ENCODE assay signal across 8 cellular contexts in genomic region chr15:100918690-100919480, GRCh38. TPM values are rescaled to one million over a fixed set of nuclear protein-coding genes. Genes with fewer than 3 reads are reported as not detected.
DNase-seq lines count a peak whose midpoint lies in the region; ATAC-seq and TF ChIP-seq lines count a peak whose summit lies in the region.

TSS of gene LRRK1 (plus strand) at chr15:100919357. CDS start at chr15:100924633, 5,276 bp downstream.

- H3K9me3 ChIP-seq in SJCRH30 (replicated peaks) (no peaks in the 10 kb centered on the region), duodenal mucosa (ENCODE audit: control insufficient read depth in 1 of 2, low read length in 2 of 2) (no peaks in the 10 kb centered on the region), mesenchymal stem cell (ENCODE audit: control insufficient read depth, low read length) (no peaks in the 10 kb centered on the region), tibial artery (no peaks in the 10 kb centered on the region)

- DNase-seq in activated CD4-positive, alpha-beta T cell treated with anti-CD3 and anti-CD28 coated beads for 36 hours: peak; percentile 34
- DNase-seq in activated CD4-positive, alpha-beta T cell treated with anti-CD3 and anti-CD28 coated beads, Interleukin-2, amount 50 U/mL, for 1 hour: no peak
- DNase-seq in SJCRH30 (peak in 1 of 2 experiments; percentile 32), mesenchymal stem cell (peak; percentile 55), tibial artery (peak in 1 of 2 donors; percentile 71)
- DNase-seq in central memory CD4-positive, alpha-beta T cell: no peak

- H4K91ac ChIP-seq in mesenchymal stem cell (ENCODE audit: low read length): peak within 1 kb of the TSS; percentile 61

- peak within 1 kb of the TSS in 1 of 2 experiments; percentile 76 for H2BK12ac ChIP-seq in mesenchymal stem cell (ENCODE audit: low read length in 2 of 2)

- H3K27ac ChIP-seq in SJCRH30 (peak within 1 kb of the TSS; percentile 63), duodenal mucosa (ENCODE audit: low read depth, low read length) (peak within 1 kb of the TSS; percentile 17), mesenchymal stem cell (ENCODE audit: low read length, poor library complexity, severe bottlenecking) (no peak within 1 kb of the TSS), tibial artery (peak within 1 kb of the TSS; percentile 58 to 65)

- peak within 1 kb of the TSS; percentile 56 to 76 for H3K14ac ChIP-seq in mesenchymal stem cell (ENCODE audit: low read length in 2 of 2)

- peak within 1 kb of the TSS; percentile 38 for H2BK120ac ChIP-seq in mesenchymal stem cell (ENCODE audit: low read depth, low read length)

- peak within 1 kb of the TSS; percentile 72 for H4K8ac ChIP-seq in mesenchymal stem cell (ENCODE audit: low read length)

- peak within 1 kb of the TSS; percentile 70 to 82 for H3K18ac ChIP-seq in mesenchymal stem cell (ENCODE audit: low read depth in 1 of 2, low read length in 2 of 2)

- TF ChIP-seq CTCF in tibial artery (IDR thresholded peaks at IDR 0.05): no peak

- peak within 1 kb of the TSS; percentile 0 for H3K27ac Mint-ChIP-seq in activated CD4-positive, alpha-beta T cell treated with anti-CD3 and anti-CD28 coated beads for 36 hours

- H3K4me2 ChIP-seq in mesenchymal stem cell (ENCODE audit: low read length, poor library complexity, severe bottlenecking): peak within 1 kb of the TSS; percentile 98

- H3K4me3 ChIP-seq in SJCRH30 (peak within 1 kb of the TSS; percentile 68), duodenal mucosa (ENCODE audit: low read depth in 1 of 2, low read length in 2 of 2) (peak within 1 kb of the TSS; percentile 88 to 93), mesenchymal stem cell (ENCODE audit: insufficient read depth in 1 of 2, low read depth in 1 of 2, low read length in 2 of 2) (peak within 1 kb of the TSS; percentile 58 to 87), tibial artery (peak within 1 kb of the TSS; percentile 61 to 82)

- H3K27me3 ChIP-seq in SJCRH30 (no peaks in the 10 kb centered on the region), duodenal mucosa (ENCODE audit: control insufficient read depth in 1 of 2, insufficient read depth in 2 of 2, low read length in 2 of 2) (no peaks in the 10 kb centered on the region), mesenchymal stem cell (ENCODE audit: control insufficient read depth in 1 of 2, insufficient read depth in 1 of 2, low read length in 2 of 2) (peaks cover 0 to 56% of the 10 kb centered on the region in 2 experiments), tibial artery (peaks cover 0 to 8% of the 10 kb centered on the region in 2 donors)

- H3K4me1 ChIP-seq in SJCRH30 (no peaks in the 10 kb centered on the region; the same call in 1 of the 2 replicates), duodenal mucosa (ENCODE audit: control insufficient read depth in 1 of 2, insufficient read depth in 2 of 2, low read length in 2 of 2) (peaks cover 24 to 34% of the 10 kb centered on the region in 2 donors), mesenchymal stem cell (ENCODE audit: control insufficient read depth, insufficient read depth, low read depth, low read length) (peaks cover 18% of the 10 kb centered on the region), tibial artery (peaks cover 0 to 27% (median 0%) of the 10 kb centered on the region in 4 donors)

- peaks cover 27% of the 10 kb centered on the region for H3K36me3 ChIP-seq in SJCRH30
- H3K36me3 ChIP-seq in duodenal mucosa (ENCODE audit: control insufficient read depth in 1 of 2, insufficient read depth in 2 of 2, low read length in 2 of 2): peaks cover 4 to 12% of the 10 kb centered on the region in 2 donors
- H3K36me3 ChIP-seq in mesenchymal stem cell (ENCODE audit: control insufficient read depth in 1 of 2, insufficient read depth in 2 of 2, low read depth in 1 of 2, low read length in 2 of 2): peaks cover 0 to 33% of the 10 kb centered on the region in 2 experiments
- no peaks in the 10 kb centered on the region for H3K36me3 ChIP-seq in tibial artery

- CTCF ChIA-PET in activated CD4-positive, alpha-beta T cell treated with anti-CD3 and anti-CD28 coated beads for 36 hours (lab: Charles Lee): interaction anchor here (0.6 to 9.4 kb wide), 10 partner anchors 9 to 338 kb away, joined by 3 to 181 read pairs (median 4); no protein-coding TSS in a partner anchor

- ATAC-seq in activated CD4-positive, alpha-beta T cell treated with anti-CD3 and anti-CD28 coated beads for 36 hours: peak; percentile 53
- peak; percentile 35 for ATAC-seq in HG02970 (IDR thresholded peaks at IDR 0.05; ENCODE audit: low FRiP score, unreplicated experiment)

- no peak within 1 kb of the TSS for H2BK5ac ChIP-seq in mesenchymal stem cell (ENCODE audit: low read depth, low read length, poor library complexity, severe bottlenecking)

- no peak within 1 kb of the TSS for H2AK5ac ChIP-seq in mesenchymal stem cell (ENCODE audit: low read length, severe bottlenecking)

- peak within 1 kb of the TSS; percentile 13 to 33 for H3K4ac ChIP-seq in mesenchymal stem cell (ENCODE audit: low read depth in 1 of 2, low read length in 2 of 2)

- H3K27me3 Mint-ChIP-seq in activated CD4-positive, alpha-beta T cell treated with anti-CD3 and anti-CD28 coated beads for 36 hours: peaks cover 51% of the 10 kb centered on the region

- intact Hi-C loops in activated CD4-positive, alpha-beta T cell treated with anti-CD3 and anti-CD28 coated beads for 36 hours (cut with DNase I, micrococcal nuclease): loop anchor here (1.0 to 5.0 kb wide), 3 partner anchors 88 to 338 kb away; no protein-coding TSS in a partner anchor
- intact Hi-C loops in tibial artery (cut with DNase I; ENCODE audit: low total_unique reads): loop anchor here (5.0 kb wide), 1 partner anchor 88 kb away; no protein-coding TSS in a partner anchor

- peak within 1 kb of the TSS; percentile 66 for H3K4me3 Mint-ChIP-seq in activated CD4-positive, alpha-beta T cell treated with anti-CD3 and anti-CD28 coated beads for 36 hours

- H2AFZ ChIP-seq in mesenchymal stem cell (ENCODE audit: low read depth, low read length): peak within 1 kb of the TSS; percentile 87

- H3K79me1 ChIP-seq in mesenchymal stem cell (replicated peaks; ENCODE audit: low read length, poor library complexity, severe bottlenecking): no peaks in the 10 kb centered on the region

- no peaks in the 10 kb centered on the region for H3K36me3 Mint-ChIP-seq in activated CD4-positive, alpha-beta T cell treated with anti-CD3 and anti-CD28 coated beads for 36 hours (ENCODE audit: low read depth)

- no peaks in the 10 kb centered on the region for H3K9me3 Mint-ChIP-seq in activated CD4-positive, alpha-beta T cell treated with anti-CD3 and anti-CD28 coated beads for 36 hours (ENCODE audit: low read depth)

- peak within 1 kb of the TSS; percentile 70 to 79 for H3K9ac ChIP-seq in duodenal mucosa (ENCODE audit: low read depth in 1 of 2, low read length in 2 of 2)
- peak within 1 kb of the TSS; percentile 89 for H3K9ac ChIP-seq in mesenchymal stem cell (ENCODE audit: low read length)

- H3K23ac ChIP-seq in mesenchymal stem cell (ENCODE audit: low read length in 2 of 2): peak within 1 kb of the TSS; percentile 61 to 62

- H2BK15ac ChIP-seq in mesenchymal stem cell (ENCODE audit: low read depth, poor library complexity, severe bottlenecking): peak within 1 kb of the TSS; percentile 44

- 3% methylated on average over 47 of the region's 87 CpGs for WGBS in mesenchymal stem cell

- POLR2A ChIA-PET in activated CD4-positive, alpha-beta T cell treated with anti-CD3 and anti-CD28 coated beads for 36 hours (lab: Charles Lee): no interaction called here

- peaks cover 15% of the 10 kb centered on the region for H3K4me1 Mint-ChIP-seq in activated CD4-positive, alpha-beta T cell treated with anti-CD3 and anti-CD28 coated beads for 36 hours

RNA-seq across cellular contexts. Expression of gene LRRK1, which starts in this region (rescaled TPM):
- under 1 TPM; 0.35 to 0.73 TPM for total RNA-seq in activated CD4-positive, alpha-beta T cell treated with anti-CD3 and anti-CD28 coated beads for 36 hours
- total RNA-seq in SJCRH30 (2014; rRNA removed; shearing (Covaris generic)): 5.5 and 5.8 TPM in 2 replicates
- polyA plus RNA-seq in mesenchymal stem cell (2013, experiment 1 of 2): 1.8 TPM
- 1.5 TPM for polyA plus RNA-seq in mesenchymal stem cell (2013, experiment 2 of 2)

Comparison
In these comparisons a context has a peak if more than half of its experiments do, and no peak if none do; other contexts are left out.
1. Peak in DNase-seq and ATAC-seq in activated CD4-positive, alpha-beta T cell treated with anti-CD3 and anti-CD28 coated beads for 36 hours; RNA of the gene not detected or under 1 TPM.